34 cellular contexts compared by ENCODE assay signal in the genomic region with DNA sequence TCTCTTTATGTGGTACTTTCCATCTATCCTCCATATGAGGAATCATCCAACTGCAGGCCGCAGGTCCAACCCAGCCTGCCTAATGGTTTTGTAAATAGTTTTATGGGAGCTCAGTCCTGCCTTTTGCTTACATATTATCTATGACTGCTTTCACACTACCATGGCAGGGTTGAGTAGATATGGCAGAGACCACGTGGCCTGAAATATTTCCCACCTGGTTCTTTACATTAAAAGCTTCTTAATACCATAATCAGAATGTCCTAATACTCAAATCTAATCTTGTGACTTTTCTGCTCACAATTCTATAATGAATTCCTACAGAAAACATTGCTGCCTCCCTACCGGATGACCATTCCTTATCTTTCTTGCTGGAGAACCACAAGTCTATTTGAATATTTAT.
"Had no signal": no experiment of that assay in that cellular context is flagged by ENCODE, and none has a peak within 500 bp of the region (broad histone marks: within the 10 kb centered on the region; RNA-seq: fewer than 3 reads in every experiment).

No MANE protein-coding gene starts in this region.

- H3K36me3 ChIP-seq: adrenal gland, ascending aorta, brain microvascular endothelial cell, breast epithelium, cardiac muscle cell had no signal

- H3K4me1 ChIP-seq: adrenal gland, ascending aorta, body of pancreas, breast epithelium had no signal

- ATAC-seq: activated naive CD4-positive, alpha-beta T cell treated with anti-CD3 and anti-CD28 coated beads, Interleukin-2, amount 50 U/mL, for 72 hours; activated naive CD8-positive, alpha-beta T cell treated with anti-CD3 and anti-CD28 coated beads, Interleukin-2, amount 50 U/mL, for 24 hours; activated T-cell treated with anti-CD3 and anti-CD28 coated beads, Interleukin-2, amount 50 U/mL, for 4 hours; activated T-cell treated with anti-CD3 and anti-CD28 coated beads, Interleukin-2, amount 50 U/mL, for 72 hours; activated T-helper 17 cell treated with anti-CD3 and anti-CD28 coated beads, Interleukin-2, amount 50 U/mL, for 72 hours; body of pancreas had no signal

- FAIRE-seq: astrocyte, bronchial epithelial cell had no signal

- H3K4me3 ChIP-seq: adrenal gland, ascending aorta, body of pancreas, breast epithelium, cardiac muscle cell had no signal

- H3K27me3 ChIP-seq: adrenal gland, ascending aorta, body of pancreas, brain microvascular endothelial cell, breast epithelium, cardiac muscle cell had no signal

- DNase-seq: activated effector memory CD4-positive, alpha-beta T cell treated with anti-CD3 and anti-CD28 coated beads, Interleukin-2, amount 50 U/mL, for 16 hours; activated effector memory CD4-positive, alpha-beta T cell treated with Interleukin-2 at 50 U/mL for 16 hours; activated gamma-delta T cell; activated gamma-delta T cell treated with Interleukin-2 at 50 U/mL for 16 hours; activated naive CD4-positive, alpha-beta T cell; activated naive CD4-positive, alpha-beta T cell treated with anti-CD3 and anti-CD28 coated beads for 36 hours; activated naive CD4-positive, alpha-beta T cell treated with anti-CD3 and anti-CD28 coated beads, Interleukin-2, amount 10 ng/mL, durations not matched to agents 7 days and 5 days; activated naive CD4-positive, alpha-beta T cell treated with anti-CD3 and anti-CD28 coated beads, Interleukin-2, amount 50 U/mL, for 16 hours; activated naive CD4-positive, alpha-beta T cell treated with Interleukin-2 at 50 U/mL for 16 hours; activated naive CD8-positive, alpha-beta T cell treated with anti-CD3 and anti-CD28 coated beads for 36 hours; activated naive CD8-positive, alpha-beta T cell treated with anti-CD3 and anti-CD28 coated beads, Interleukin-2, amount 10 ng/mL, durations not matched to agents 7 days and 5 days; activated naive CD8-positive, alpha-beta T cell treated with anti-CD3 and anti-CD28 coated beads, Interleukin-2, amount 50 U/mL, for 24 hours; activated T-cell treated with anti-CD3 and anti-CD28 coated beads, Interleukin-2, amount 50 U/mL, for 1 hour; activated T-cell treated with anti-CD3 and anti-CD28 coated beads, Interleukin-2, amount 50 U/mL, for 24 hours; activated T-cell treated with anti-CD3 and anti-CD28 coated beads, Interleukin-2, amount 50 U/mL, for 4 hours; activated T-cell treated with anti-CD3 and anti-CD28 coated beads, Interleukin-2, amount 50 U/mL, for 48 hours; activated T-cell treated with anti-CD3 and anti-CD28 coated beads, Interleukin-2, amount 50 U/mL, for 72 hours; adrenal gland; amniotic stem cell; amygdala; anterior cingulate cortex; aorta; body of pancreas; brain microvascular endothelial cell; caudate nucleus; central memory CD4-positive, alpha-beta T cell; cerebellar nuclear complex had no signal

- H3K9me3 ChIP-seq: adrenal gland, ascending aorta, body of pancreas, breast epithelium had no signal

- H3K27ac ChIP-seq: adrenal gland, ascending aorta, body of pancreas, brain microvascular endothelial cell, breast epithelium, cardiac muscle cell had no signal
